8 cellular contexts compared by ENCODE assay signal in genomic region chr12:32756476-32757158, GRCh38.
A peak's percentile ranks its signal among the peaks of the same experiment; 100 is the strongest.
DNase-seq lines count a peak whose midpoint lies in the region; ATAC-seq and TF ChIP-seq lines count a peak whose summit lies in the region.

No MANE protein-coding gene starts in this region.

- H3K4me1 ChIP-seq in OCI-LY3 (ENCODE audit: low read length) (peaks cover 16% of the 10 kb centered on the region), endocrine pancreas (ENCODE audit: control insufficient read depth, insufficient read depth, low read length) (peaks cover 10% of the 10 kb centered on the region), rectal smooth muscle tissue (ENCODE audit: control insufficient read depth, insufficient read depth, low read length) (no peaks in the 10 kb centered on the region)

- DNase-seq in ELR (ENCODE audit: low read depth) (peak; percentile 41), NCI-H2227 treated with DMSO at 0.1 percent for 48 hours (lab: John Stamatoyannopoulos, UW) (no peak), NCI-H446 treated with DMSO at 0.1 percent for 48 hours (lab: John Stamatoyannopoulos, UW) (no peak)
- DNase-seq in activated CD4-positive, alpha-beta T cell treated with anti-CD3 and anti-CD28 coated beads, Interleukin-2, amount 50 U/mL, for 1 hour, result no peak

- H3K27ac ChIP-seq in OCI-LY3 (ENCODE audit: low read length) (no peak overlapping the region), rectal smooth muscle tissue (ENCODE audit: low read depth, low read length) (no peak overlapping the region)

- TF ChIP-seq CTCF in OCI-LY3 (IDR thresholded peaks at IDR 0.05; ENCODE audit: low read depth, low read length), result no peak

- peak overlapping the region; percentile 97 for H3K4me2 ChIP-seq in OCI-LY3 (ENCODE audit: low read length)

- H3K27me3 ChIP-seq in OCI-LY3 (ENCODE audit: low read depth, low read length) (peaks cover 4% of the 10 kb centered on the region; the same call in 1 of the 2 replicates), endocrine pancreas (ENCODE audit: control insufficient read depth, insufficient read depth, low read length) (no peaks in the 10 kb centered on the region), rectal smooth muscle tissue (ENCODE audit: control insufficient read depth, insufficient read depth, low read length) (no peaks in the 10 kb centered on the region)

- H3K4me3 ChIP-seq in OCI-LY3 (ENCODE audit: low read length) (peak overlapping the region; percentile 93), endocrine pancreas (ENCODE audit: control insufficient read depth, insufficient read depth, low read length) (peak overlapping the region; percentile 92), rectal smooth muscle tissue (ENCODE audit: low read length) (peak overlapping the region; percentile 85)

- H3K36me3 ChIP-seq in OCI-LY3 (replicated peaks; ENCODE audit: low read depth, low read length) (peaks cover 21% of the 10 kb centered on the region), endocrine pancreas (ENCODE audit: control insufficient read depth, insufficient read depth, low read length) (peaks cover 2% of the 10 kb centered on the region), rectal smooth muscle tissue (ENCODE audit: control insufficient read depth, insufficient read depth, low read length) (peaks cover 4% of the 10 kb centered on the region)

- H4K20me1 ChIP-seq in OCI-LY3 (ENCODE audit: insufficient read depth, low read length), result no peaks in the 10 kb centered on the region

- no peak for ATAC-seq in HG03457 (IDR thresholded peaks at IDR 0.05; ENCODE audit: unreplicated experiment)

- no peaks in the 10 kb centered on the region for H3K9me3 ChIP-seq in OCI-LY3 (ENCODE audit: insufficient read depth, low read length)
- no peaks in the 10 kb centered on the region for H3K9me3 ChIP-seq in endocrine pancreas (ENCODE audit: control insufficient read depth, low read length)

- H3K9ac ChIP-seq in OCI-LY3 (ENCODE audit: low read length) (peak overlapping the region; percentile 99), endocrine pancreas (ENCODE audit: control insufficient read depth, insufficient read depth, low read length) (no peak overlapping the region), rectal smooth muscle tissue (ENCODE audit: low read length) (no peak overlapping the region)

- peaks cover 33% of the 10 kb centered on the region for H3K79me2 ChIP-seq in OCI-LY3 (ENCODE audit: low read length)

- H2AFZ ChIP-seq in OCI-LY3 (ENCODE audit: low read depth, low read length), result 0 out of 2 replicates have a peak overlapping the region, but pooled peaks have one; percentile 6
